Comparison of ENCODE assay signal across 8 cellular contexts in genomic region chr11:46119352-46120216, GRCh38.
DNase-seq lines count a peak whose midpoint lies in the region; ATAC-seq, FAIRE-seq and TF ChIP-seq lines count a peak whose summit lies in the region.

No MANE protein-coding gene starts in this region.

- H3K27ac Mint-ChIP-seq in stimulated activated memory B cell treated with anti-CD40 and anti-IgM and Interleukin-4, amounts not matched to agents 10 μg/mL and 1 μg/mL and 100 μg/mL, for 72 hours: peak overlapping the region; percentile 93

- H3K36me3 Mint-ChIP-seq in stimulated activated memory B cell treated with anti-CD40 and anti-IgM and Interleukin-4, amounts not matched to agents 10 μg/mL and 1 μg/mL and 100 μg/mL, for 72 hours: no peaks in the 10 kb centered on the region

- FAIRE-seq in D721Med (lab: Jason Lieb, UNC): no peak

- H3K4me1 ChIP-seq in HAP-1 (peaks cover 31% of the 10 kb centered on the region), mucosa of stomach (ENCODE audit: control insufficient read depth, insufficient read depth, low read length) (no peaks in the 10 kb centered on the region)

- H3K27ac ChIP-seq in epithelial cell of prostate: peak overlapping the region; percentile 88

- H3K9me3 ChIP-seq in HAP-1 (no peaks in the 10 kb centered on the region), mucosa of stomach (ENCODE audit: control insufficient read depth, low read length) (no peaks in the 10 kb centered on the region)

- peaks cover 43% of the 10 kb centered on the region for H3K4me1 Mint-ChIP-seq in stimulated activated memory B cell treated with anti-CD40 and anti-IgM and Interleukin-4, amounts not matched to agents 10 μg/mL and 1 μg/mL and 100 μg/mL, for 72 hours

- DNase-seq in D341Med (ENCODE audit: low spot score) (peak; percentile 70), HAP-1 (ENCODE audit: low spot score in 2 of 2) (peak; percentile 53 to 68), NCI-H82 treated with DMSO at 0.1 percent for 48 hours (lab: John Stamatoyannopoulos, UW; ENCODE audit: unreplicated experiment) (peak; percentile 46), epithelial cell of prostate (ENCODE audit: low read depth, low spot score) (peak; percentile 10), D721Med (ENCODE audit: insufficient read length, low spot score) (no peak)
- peak; percentile 9 for DNase-seq in activated CD8-positive, alpha-beta memory T cell treated with anti-CD3 and anti-CD28 coated beads, Interleukin-2, amount 50 U/mL, for 24 hours (ENCODE audit: extremely low read depth)

- H3K4me3 Mint-ChIP-seq in stimulated activated memory B cell treated with anti-CD40 and anti-IgM and Interleukin-4, amounts not matched to agents 10 μg/mL and 1 μg/mL and 100 μg/mL, for 72 hours: peak overlapping the region; percentile 99

- no peaks in the 10 kb centered on the region for H3K27me3 Mint-ChIP-seq in stimulated activated memory B cell treated with anti-CD40 and anti-IgM and Interleukin-4, amounts not matched to agents 10 μg/mL and 1 μg/mL and 100 μg/mL, for 72 hours

- in situ Hi-C loops in HAP-1 (cut with MboI; ENCODE audit: low sequenced_read_pairs): no loop called here

- H3K4me3 ChIP-seq in HAP-1: peak overlapping the region; percentile 43
- H3K4me3 ChIP-seq in mucosa of stomach (ENCODE audit: low read length): peak overlapping the region; percentile 25

- H3K9me3 Mint-ChIP-seq in stimulated activated memory B cell treated with anti-CD40 and anti-IgM and Interleukin-4, amounts not matched to agents 10 μg/mL and 1 μg/mL and 100 μg/mL, for 72 hours: no peaks in the 10 kb centered on the region

- no peak for TF ChIP-seq CTCF in D721Med (IDR thresholded peaks at IDR 0.05; ENCODE audit: insufficient read depth, missing control alignments)

- H3K27me3 ChIP-seq in HAP-1 (ENCODE audit: low read depth) (no peaks in the 10 kb centered on the region), mucosa of stomach (ENCODE audit: control insufficient read depth, insufficient read depth, low read length) (no peaks in the 10 kb centered on the region)

- H3K36me3 ChIP-seq in HAP-1 (replicated peaks) (no peaks in the 10 kb centered on the region), mucosa of stomach (ENCODE audit: control insufficient read depth, insufficient read depth, low read length) (no peaks in the 10 kb centered on the region)

- peak; percentile 37 for ATAC-seq in stimulated activated memory B cell treated with anti-CD40 and anti-IgM and Interleukin-4, amounts not matched to agents 10 μg/mL and 1 μg/mL and 100 μg/mL, for 72 hours

- H3K9ac ChIP-seq in mucosa of stomach (ENCODE audit: low read length): peak overlapping the region; percentile 74
